ENCODE assay signal across 9 cellular contexts in genomic region chr5:33997331-33997983, GRCh38. TPM values are rescaled to one million over a fixed set of nuclear protein-coding genes. Genes with fewer than 3 reads are reported as not detected.
DNase-seq lines count a peak whose midpoint lies in the region; ATAC-seq and TF ChIP-seq lines count a peak whose summit lies in the region.
"Had no signal": no experiment of that assay in that cellular context is flagged by ENCODE, and none has a peak within 500 bp of the region (broad histone marks: within the 10 kb centered on the region; RNA-seq: fewer than 3 reads in every experiment).

No MANE protein-coding gene starts in this region.

- H3K9me3 Mint-ChIP-seq in CD4-positive, alpha-beta T cell = no peaks in the 10 kb centered on the region
- H3K9me3 Mint-ChIP-seq in activated naive CD4-positive, alpha-beta T cell treated with anti-CD3 and anti-CD28 coated beads, Interleukin-2, amount 50 U/mL, for 72 hours = no peaks in the 10 kb centered on the region
- H3K9me3 Mint-ChIP-seq: T-helper 1 cell treated with Interleukin-12 subunit alpha and Interleukin-12 subunit beta and Interleukin-4 antibody, amounts not matched to agents 30 μg/mL and 1 μg/mL, for 36 hours had no signal

- H3K4me1 Mint-ChIP-seq in CD4-positive, alpha-beta T cell (ENCODE audit: low read depth) = peaks cover 6% of the 10 kb centered on the region

- DNase-seq in CD4-positive, alpha-beta T cell = peak in 4 of 10 experiments; percentile 3 to 7 (median 4)
- DNase-seq in NCI-H446 treated with DMSO at 0.1 percent for 48 hours (lab: John Stamatoyannopoulos, UW) (peak; percentile 93), heart left ventricle (peak in 4 of 5 donors; percentile 26 to 59 (median 48)), psoas muscle (peak; percentile 63 to 82)
- no peak for DNase-seq in activated naive CD4-positive, alpha-beta T cell treated with anti-CD3 and anti-CD28 coated beads, Interleukin-2, amount 50 U/mL, for 72 hours (ENCODE audit: low spot score in 2 of 2)
- DNase-seq in activated CD8-positive, alpha-beta memory T cell treated with anti-CD3 and anti-CD28 coated beads, Interleukin-2, amount 50 U/mL, for 4 hours = no peak

- peaks cover 0 to 9% (median 2%) of the 10 kb centered on the region in 12 donors for H3K4me1 ChIP-seq in heart left ventricle
- peaks cover 5% of the 10 kb centered on the region for H3K4me1 ChIP-seq in psoas muscle

- no peak overlapping the region for H3K27ac ChIP-seq in CD4-positive, alpha-beta T cell (ENCODE audit: low read depth, low read length)
- H3K27ac ChIP-seq in heart left ventricle (no peak overlapping the region), psoas muscle (no peak overlapping the region)

- H3K36me3 Mint-ChIP-seq in CD4-positive, alpha-beta T cell (ENCODE audit: low read depth) = peaks cover 44% of the 10 kb centered on the region
- no peaks in the 10 kb centered on the region for H3K36me3 Mint-ChIP-seq in activated naive CD4-positive, alpha-beta T cell treated with anti-CD3 and anti-CD28 coated beads, Interleukin-2, amount 50 U/mL, for 72 hours

- TF ChIP-seq CTCF in CD4-positive, alpha-beta T cell (IDR thresholded peaks at IDR 0.05) = peak; percentile 75
- TF ChIP-seq CTCF in heart left ventricle (IDR thresholded peaks at IDR 0.05) (peak; percentile 46 to 78 (median 62)), psoas muscle (IDR thresholded peaks at IDR 0.05) (peak; percentile 65)

- H3K4me3 Mint-ChIP-seq in CD4-positive, alpha-beta T cell = no peak overlapping the region
- H3K4me3 Mint-ChIP-seq: T-helper 1 cell treated with Interleukin-12 subunit alpha and Interleukin-12 subunit beta and Interleukin-4 antibody, amounts not matched to agents 30 μg/mL and 1 μg/mL, for 36 hours had no signal

- peak; percentile 55 for ATAC-seq in CD4-positive, alpha-beta T cell (ENCODE audit: poor library complexity)
- ATAC-seq in GM18861 (IDR thresholded peaks at IDR 0.05; ENCODE audit: unreplicated experiment) (peak; percentile 69), HG03175 (IDR thresholded peaks at IDR 0.05; ENCODE audit: unreplicated experiment) (peak; percentile 68), heart left ventricle (peak; percentile 47 to 82 (median 68)), psoas muscle (peak; percentile 80 to 97 (median 90))
- peak; percentile 27 to 64 for ATAC-seq in activated naive CD4-positive, alpha-beta T cell treated with anti-CD3 and anti-CD28 coated beads, Interleukin-2, amount 50 U/mL, for 72 hours

- no peaks in the 10 kb centered on the region for H3K27me3 ChIP-seq in CD4-positive, alpha-beta T cell (ENCODE audit: control insufficient read depth, insufficient read depth, low read length)
- H3K27me3 ChIP-seq in heart left ventricle (no peaks in the 10 kb centered on the region), psoas muscle (ENCODE audit: insufficient read depth in 3 of 3, low read length in 2 of 3) (no peaks in the 10 kb centered on the region)

- H3K9me3 ChIP-seq in CD4-positive, alpha-beta T cell (ENCODE audit: control insufficient read depth, low read length) = no peaks in the 10 kb centered on the region
- no peaks in the 10 kb centered on the region for H3K9me3 ChIP-seq in heart left ventricle
- no peaks in the 10 kb centered on the region for H3K9me3 ChIP-seq in psoas muscle

- H3K36me3 ChIP-seq in heart left ventricle = peaks cover 0 to 41% (median 20%) of the 10 kb centered on the region in 9 donors
- H3K36me3 ChIP-seq in psoas muscle (ENCODE audit: insufficient read depth in 1 of 2, low read depth in 1 of 2) = peaks cover 0 to 15% of the 10 kb centered on the region in 2 donors

- CTCF ChIA-PET in CD4-positive, alpha-beta T cell (lab: Charles Lee) = interaction anchor here (1.0 kb wide), 1 partner anchor 38 kb away, joined by 3 read pairs; no protein-coding TSS in a partner anchor

- H3K27me3 Mint-ChIP-seq in CD4-positive, alpha-beta T cell = no peaks in the 10 kb centered on the region

- intact Hi-C loops in CD4-positive, alpha-beta T cell (cut with DNase I, micrococcal nuclease) = loop anchor here in 1 of 2 experiments (1.0 kb wide), 1 partner anchor 468 kb away; no protein-coding TSS in a partner anchor
- intact Hi-C loops in heart left ventricle (cut with DNase I) (loop anchor here in 8 of 10 donors (5.0 to 10.0 kb wide), 3 partner anchors 465 to 470 kb away; no protein-coding TSS in a partner anchor), psoas muscle (cut with DNase I) (loop anchor here (10.0 kb wide), 2 partner anchors 457 to 467 kb away; no protein-coding TSS in a partner anchor)

- H3K27ac Mint-ChIP-seq in CD4-positive, alpha-beta T cell = no peak overlapping the region
- H3K27ac Mint-ChIP-seq in activated naive CD4-positive, alpha-beta T cell treated with anti-CD3 and anti-CD28 coated beads, Interleukin-2, amount 50 U/mL, for 72 hours = no peak overlapping the region
- H3K27ac Mint-ChIP-seq: T-helper 1 cell treated with Interleukin-12 subunit alpha and Interleukin-12 subunit beta and Interleukin-4 antibody, amounts not matched to agents 30 μg/mL and 1 μg/mL, for 36 hours had no signal

- POLR2A ChIA-PET in CD4-positive, alpha-beta T cell (lab: Charles Lee) = interaction anchor here (4.2 kb wide), 1 partner anchor 11 kb away, joined by 18 read pairs; the partner anchor contains the start of gene AMACR

- WGBS in heart left ventricle, 4 donors = 36 to 45% (median 41%) methylated on average over 6 of the region's 6 CpGs
- WGBS in psoas muscle, 3 donors = 20 to 32% (median 26%) methylated on average over 6 of the region's 6 CpGs

- H3K4me3 ChIP-seq in heart left ventricle (no peak overlapping the region), psoas muscle (no peak overlapping the region)

- no peak for TF ChIP-seq POLR2A in heart left ventricle (IDR thresholded peaks at IDR 0.05)

RNA-seq across cellular contexts. Expression of gene AMACR, which starts 10.4 kb away (rescaled TPM):
- total RNA-seq in CD4-positive, alpha-beta T cell = 1 to 10 TPM; 1.3 to 1.4 TPM
- 1 to 10 TPM; 4.0 to 5.2 TPM for total RNA-seq in activated naive CD4-positive, alpha-beta T cell treated with anti-CD3 and anti-CD28 coated beads, Interleukin-2, amount 50 U/mL, for 72 hours
- total RNA-seq in heart left ventricle = 10 to 100 TPM in 4 of 9 donors, 1 to 10 TPM in 5; 2.6 to 17.5 (median 8.4) TPM
- 1 to 10 TPM; 3.3 to 4.6 TPM for polyA plus RNA-seq in heart left ventricle
- total RNA-seq in psoas muscle = 10 to 100 TPM in 1 of 4 donors, 1 to 10 TPM in 3; 5.1 to 14.4 (median 7.4) TPM
- polyA plus RNA-seq in psoas muscle = 1 to 10 TPM; 1.5 to 7.6 (median 4.1) TPM

RNA-seq across cellular contexts. Expression of gene SLC45A2, which starts 13.0 kb away (rescaled TPM):
- total RNA-seq in CD4-positive, alpha-beta T cell = not detected
- total RNA-seq in activated naive CD4-positive, alpha-beta T cell treated with anti-CD3 and anti-CD28 coated beads, Interleukin-2, amount 50 U/mL, for 72 hours = under 1 TPM in 1 of 2 donors, not detected in 1; 0.33 TPM
- under 1 TPM in 1 of 9 donors, not detected in 8; 0.30 TPM for total RNA-seq in heart left ventricle
- not detected for polyA plus RNA-seq in heart left ventricle
- under 1 TPM in 1 of 4 donors, not detected in 3; 0.24 TPM for total RNA-seq in psoas muscle
- polyA plus RNA-seq in psoas muscle = under 1 TPM in 1 of 3 donors, not detected in 2; 0.08 TPM

RNA-seq across cellular contexts. Expression of gene C1QTNF3, which starts 45.6 kb away (rescaled TPM):
- 1 to 10 TPM; 2.9 to 3.2 TPM for total RNA-seq in CD4-positive, alpha-beta T cell
- total RNA-seq in activated naive CD4-positive, alpha-beta T cell treated with anti-CD3 and anti-CD28 coated beads, Interleukin-2, amount 50 U/mL, for 72 hours = 1 to 10 TPM; 2.7 to 3.3 TPM
- 10 to 100 TPM in 1 of 9 donors, 1 to 10 TPM in 3, under 1 TPM in 5; 0.20 to 11.6 (median 0.93) TPM for total RNA-seq in heart left ventricle
- polyA plus RNA-seq in heart left ventricle = 1 to 10 TPM in 1 of 2 donors, under 1 TPM in 1; 0.58 to 1.5 TPM
- 1 to 10 TPM in 2 of 4 donors, under 1 TPM in 1, not detected in 1; 0.62 to 5.9 (median 1.6) TPM for total RNA-seq in psoas muscle
- polyA plus RNA-seq in psoas muscle = under 1 TPM; 0.31 to 0.49 (median 0.38) TPM

Comparison
In these comparisons a context has a peak if more than half of its experiments do, and no peak if none do; other contexts are left out.
1. DNase-seq: peak in NCI-H446 treated with DMSO at 0.1 percent for 48 hours (single experiment), heart left ventricle (4 of 5) and psoas muscle (2 of 2); none in activated naive CD4-positive, alpha-beta T cell treated with anti-CD3 and anti-CD28 coated beads, Interleukin-2, amount 50 U/mL, for 72 hours (0 of 2) and activated CD8-positive, alpha-beta memory T cell treated with anti-CD3 and anti-CD28 coated beads, Interleukin-2, amount 50 U/mL, for 4 hours (single experiment).
2. Peak in every context shown above with its lines, with median percentiles within 50 percentile points of each other: ATAC-seq and CTCF ChIP-seq.